Comparison of ENCODE assay signal across 1 cellular context in genomic region chr2:109031481-109032228, GRCh38.
TF ChIP-seq lines count a peak whose summit lies in the region.

No MANE protein-coding gene starts in this region.

TF ChIP-seq in H1, 55 proteins besides CTCF, POLR2A, EP300 and RAD21 (continued from another document):
- TF ChIP-seq CHD7 (IDR thresholded peaks at IDR 0.05; ENCODE audit: insufficient replicate concordance, low read length), result no peak
- no peak for TF ChIP-seq GABPA (IDR thresholded peaks at IDR 0.05; ENCODE audit: borderline replicate concordance, insufficient read depth, low read length)
- no peak for TF ChIP-seq CHD1 (IDR thresholded peaks at IDR 0.05; ENCODE audit: low read depth, low read length)
- TF ChIP-seq TEAD4 (IDR thresholded peaks at IDR 0.05; ENCODE audit: low read depth, low read length), result no peak
- no peak for TF ChIP-seq CBX5 (IDR thresholded peaks at IDR 0.05; ENCODE audit: low read depth, low read length)
- TF ChIP-seq ATF3 (IDR thresholded peaks at IDR 0.05; ENCODE audit: insufficient read depth, low read depth, low read length), result no peak
- no peak for TF ChIP-seq KDM1A (IDR thresholded peaks at IDR 0.05; ENCODE audit: borderline replicate concordance, low read length)
- TF ChIP-seq SIN3A (conservative IDR thresholded peaks at IDR 0.05 in 1 of 2, IDR thresholded peaks at IDR 0.05 in 1 of 2; ENCODE audit: low read depth in 1 of 2, low read length in 2 of 2), result no peak
- TF ChIP-seq POLR2AphosphoS5 (IDR thresholded peaks at IDR 0.05; ENCODE audit: low read depth, low read length), result no peak
- peak; percentile 50 for TF ChIP-seq ASH2L (IDR thresholded peaks at IDR 0.05; ENCODE audit: low read length)
- no peak for TF ChIP-seq GTF2F1 (IDR thresholded peaks at IDR 0.05; ENCODE audit: borderline replicate concordance, low read depth, low read length)
- TF ChIP-seq RBBP5 (IDR thresholded peaks at IDR 0.05; ENCODE audit: borderline replicate concordance, low read depth, low read length), result peak; percentile 80; the same call in 1 of the 2 replicates
- no peak for TF ChIP-seq FOSL1 (IDR thresholded peaks at IDR 0.05; ENCODE audit: insufficient read depth, low read depth, low read length)
- TF ChIP-seq HDAC2 (IDR thresholded peaks at IDR 0.05; ENCODE audit: borderline replicate concordance in 1 of 2, low read depth in 2 of 2, low read length in 2 of 2), result 0 out of 4 replicates have a peak, but pooled peaks of 1 of the 2 experiments have one; percentile 4
- TF ChIP-seq EZH2 (IDR thresholded peaks at IDR 0.05; ENCODE audit: low read depth, low read length, severe bottlenecking), result no peak
- no peak for TF ChIP-seq TAF7 (optimal IDR thresholded peaks at IDR 0.05; ENCODE audit: borderline replicate concordance, low read depth, low read length)
- no peak for TF ChIP-seq SAP30 (IDR thresholded peaks at IDR 0.05; ENCODE audit: insufficient read depth, insufficient replicate concordance, low read length)
- no peak for TF ChIP-seq CEBPB (IDR thresholded peaks at IDR 0.05; ENCODE audit: low read depth, low read length)
- no peak for TF ChIP-seq SP4 (IDR thresholded peaks at IDR 0.05; ENCODE audit: low read length)
- no peak for TF ChIP-seq MAFK (IDR thresholded peaks at IDR 0.05; ENCODE audit: low read depth, low read length)
- TF ChIP-seq CBX8 (IDR thresholded peaks at IDR 0.05; ENCODE audit: borderline replicate concordance, low read depth, low read length), result no peak
- TF ChIP-seq SP1 (IDR thresholded peaks at IDR 0.05; ENCODE audit: low read depth, low read length), result no peak
- TF ChIP-seq RFX5 (IDR thresholded peaks at IDR 0.05; ENCODE audit: borderline replicate concordance, low read depth, low read length), result no peak
- no peak for TF ChIP-seq CTBP2 (IDR thresholded peaks at IDR 0.05; ENCODE audit: borderline replicate concordance, insufficient read depth, insufficient read length, low read length)
- no peak for TF ChIP-seq ATF2 (IDR thresholded peaks at IDR 0.05; ENCODE audit: low read length)
- no peak for TF ChIP-seq SRF (IDR thresholded peaks at IDR 0.05; ENCODE audit: low read depth, low read length)
- peak; percentile 60 for TF ChIP-seq SUZ12 (IDR thresholded peaks at IDR 0.05; ENCODE audit: low read length)
- TF ChIP-seq MAX (IDR thresholded peaks at IDR 0.05), result peak; percentile 97
- no peak for TF ChIP-seq ZNF274 (IDR thresholded peaks at IDR 0.05; ENCODE audit: borderline replicate concordance, extremely low read depth, low read length)
- no peak for TF ChIP-seq HDAC6 (IDR thresholded peaks at IDR 0.05; ENCODE audit: low read depth, low read length)
- TF ChIP-seq E2F6 (IDR thresholded peaks at IDR 0.05), result peak; percentile 80
- TF ChIP-seq BACH1 (IDR thresholded peaks at IDR 0.05; ENCODE audit: low read length), result no peak; the same call in 1 of the 2 replicates
- no peak for TF ChIP-seq JUN (IDR thresholded peaks at IDR 0.05; ENCODE audit: low read depth, low read length)
- TF ChIP-seq TAF1 (IDR thresholded peaks at IDR 0.05; ENCODE audit: low read depth, low read length), result no peak
- no peak for TF ChIP-seq BCL11A (IDR thresholded peaks at IDR 0.05; ENCODE audit: low read depth in 2 of 2, low read length in 2 of 2)
- no peak for TF ChIP-seq JUND (IDR thresholded peaks at IDR 0.05; ENCODE audit: low read length)
- no peak for TF ChIP-seq POU5F1 (IDR thresholded peaks at IDR 0.05; ENCODE audit: low read depth, low read length)
- TF ChIP-seq SIX5 (IDR thresholded peaks at IDR 0.05; ENCODE audit: low read depth, low read length), result no peak
- TF ChIP-seq NANOG (IDR thresholded peaks at IDR 0.05; ENCODE audit: insufficient read depth, low read depth, low read length, poor library complexity, severe bottlenecking), result no peak
- TF ChIP-seq NRF1 (IDR thresholded peaks at IDR 0.05; ENCODE audit: low read depth, low read length), result no peak
- TF ChIP-seq PHF8 (conservative IDR thresholded peaks at IDR 0.05; ENCODE audit: low read depth, low read length), result 0 out of 2 replicates have a peak, but pooled peaks have one; percentile 40
- TF ChIP-seq RNF2 (IDR thresholded peaks at IDR 0.05; ENCODE audit: borderline replicate concordance, low read depth, low read length, missing control alignments, poor library complexity, severe bottlenecking), result peak; percentile 33
- no peak for TF ChIP-seq EGR1 (IDR thresholded peaks at IDR 0.05; ENCODE audit: borderline replicate concordance, low read depth, low read length)
- no peak for TF ChIP-seq RXRA (IDR thresholded peaks at IDR 0.05; ENCODE audit: insufficient read depth, low read depth, low read length)
- no peak for TF ChIP-seq USF2 (IDR thresholded peaks at IDR 0.05; ENCODE audit: low read length)
- TF ChIP-seq TCF12 (IDR thresholded peaks at IDR 0.05; ENCODE audit: low read depth, low read length), result no peak
- TF ChIP-seq CHD2 (IDR thresholded peaks at IDR 0.05; ENCODE audit: low read length), result no peak
- TF ChIP-seq BRCA1 (IDR thresholded peaks at IDR 0.05; ENCODE audit: low read depth, low read length), result no peak
- no peak for TF ChIP-seq SP2 (IDR thresholded peaks at IDR 0.05; ENCODE audit: low read length)
- TF ChIP-seq KDM5A (IDR thresholded peaks at IDR 0.05; ENCODE audit: low read length), result no peak
- TF ChIP-seq KDM4A (IDR thresholded peaks at IDR 0.05; ENCODE audit: low read depth, low read length, severe bottlenecking), result peak; percentile 97
- 0 out of 2 replicates have a peak, but pooled peaks have one; percentile 9 for TF ChIP-seq CREB1 (IDR thresholded peaks at IDR 0.05)
- TF ChIP-seq SIRT6 (IDR thresholded peaks at IDR 0.05; ENCODE audit: low read length), result no peak
